ENCODE assay signal across 9 cellular contexts in genomic region chr10:33365871-33366411, GRCh38. TPM values are rescaled to one million over a fixed set of nuclear protein-coding genes. Genes with fewer than 3 reads are reported as not detected.
DNase-seq lines count a peak whose midpoint lies in the region; ATAC-seq and TF ChIP-seq lines count a peak whose summit lies in the region.
"Had no signal": no experiment of that assay in that cellular context is flagged by ENCODE, and none has a peak within 500 bp of the region (broad histone marks: within the 10 kb centered on the region; RNA-seq: fewer than 3 reads in every experiment).

No MANE protein-coding gene starts in this region.

- DNase-seq in BJ (ENCODE audit: low read depth) (peak; percentile 94), HT-29 (ENCODE audit: low spot score) (peak; percentile 14), kidney epithelial cell (ENCODE audit: low read depth) (peak; percentile 97), head of caudate nucleus (no peak), cardiac septum (ENCODE audit: low spot score) (no peak)
- peak; percentile 41 for DNase-seq in activated CD4-positive, alpha-beta memory T cell treated with anti-CD3 and anti-CD28 coated beads, Interleukin-2, amount 10 ng/mL, durations not matched to agents 7 days and 5 days
- DNase-seq: activated B cell treated with CpG ODN at 0.5 μM for 24 hours had no signal

- H3K27ac Mint-ChIP-seq in activated CD4-positive, alpha-beta memory T cell treated with anti-CD3 and anti-CD28 coated beads, Interleukin-2, amount 10 ng/mL, durations not matched to agents 7 days and 5 days = peak overlapping the region; percentile 75
- H3K27ac Mint-ChIP-seq: activated B cell treated with CpG ODN at 0.5 μM for 24 hours had no signal

- peaks cover 3% of the 10 kb centered on the region for H3K27me3 Mint-ChIP-seq in activated CD4-positive, alpha-beta memory T cell treated with anti-CD3 and anti-CD28 coated beads, Interleukin-2, amount 10 ng/mL, durations not matched to agents 7 days and 5 days
- H3K27me3 Mint-ChIP-seq: activated B cell treated with CpG ODN at 0.5 μM for 24 hours had no signal

- peaks cover 33% of the 10 kb centered on the region for H3K9me3 Mint-ChIP-seq in activated CD4-positive, alpha-beta memory T cell treated with anti-CD3 and anti-CD28 coated beads, Interleukin-2, amount 10 ng/mL, durations not matched to agents 7 days and 5 days

- CTCF ChIA-PET in BJ (lab: Yijun Ruan, JAX) = interaction anchor here (0.6 to 1.5 kb wide), 3 partner anchors 10 to 87 kb away, joined by 3 to 4 read pairs (median 4); no protein-coding TSS in a partner anchor
- CTCF ChIA-PET in activated CD4-positive, alpha-beta memory T cell treated with anti-CD3 and anti-CD28 coated beads, Interleukin-2, amount 10 ng/mL, durations not matched to agents 7 days and 5 days (lab: Charles Lee) = no interaction called here

- H3K36me3 ChIP-seq in BJ (ENCODE audit: control insufficient read depth, insufficient read depth, low read length) (no peaks in the 10 kb centered on the region), kidney epithelial cell (ENCODE audit: control insufficient read depth, insufficient read depth, low read length) (no peaks in the 10 kb centered on the region)

- ATAC-seq in GM21723 (IDR thresholded peaks at IDR 0.05; ENCODE audit: unreplicated experiment) (no peak), GM19328 (IDR thresholded peaks at IDR 0.05; ENCODE audit: unreplicated experiment) (no peak)

- H3K36me3 Mint-ChIP-seq in activated CD4-positive, alpha-beta memory T cell treated with anti-CD3 and anti-CD28 coated beads, Interleukin-2, amount 10 ng/mL, durations not matched to agents 7 days and 5 days (ENCODE audit: low read depth) = peaks cover 10% of the 10 kb centered on the region

- H3K4me3 Mint-ChIP-seq in activated CD4-positive, alpha-beta memory T cell treated with anti-CD3 and anti-CD28 coated beads, Interleukin-2, amount 10 ng/mL, durations not matched to agents 7 days and 5 days = no peak overlapping the region
- H3K4me3 Mint-ChIP-seq: activated B cell treated with CpG ODN at 0.5 μM for 24 hours had no signal

- intact Hi-C loops in head of caudate nucleus (cut with DNase I) (no loop called here), cardiac septum (cut with DNase I) (no loop called here)

- H3K27me3 ChIP-seq in BJ (ENCODE audit: control insufficient read depth, insufficient read depth, low read length) (no peaks in the 10 kb centered on the region), kidney epithelial cell (ENCODE audit: control insufficient read depth, insufficient read depth, low read length) (no peaks in the 10 kb centered on the region)

- TF ChIP-seq CTCF in BJ (IDR thresholded peaks at IDR 0.05; ENCODE audit: insufficient read depth, low read depth, low read length) (no peak), kidney epithelial cell (IDR thresholded peaks at IDR 0.05; ENCODE audit: insufficient read depth, low read length, poor library complexity, severe bottlenecking) (no peak)

- POLR2A ChIA-PET in BJ (lab: Charles Lee) = no interaction called here
- POLR2A ChIA-PET in activated CD4-positive, alpha-beta memory T cell treated with anti-CD3 and anti-CD28 coated beads, Interleukin-2, amount 10 ng/mL, durations not matched to agents 7 days and 5 days (lab: Charles Lee) = no interaction called here

- H3K4me3 ChIP-seq in BJ (ENCODE audit: low read depth, low read length) (no peak overlapping the region), kidney epithelial cell (ENCODE audit: low read depth, low read length) (no peak overlapping the region)

- H3K4me1 Mint-ChIP-seq in activated CD4-positive, alpha-beta memory T cell treated with anti-CD3 and anti-CD28 coated beads, Interleukin-2, amount 10 ng/mL, durations not matched to agents 7 days and 5 days = peaks cover 37% of the 10 kb centered on the region
- H3K4me1 Mint-ChIP-seq: activated B cell treated with CpG ODN at 0.5 μM for 24 hours had no signal

RNA-seq across cellular contexts. Expression of gene NRP1, which starts 31.5 kb away (rescaled TPM):
- 141 and 165 TPM in 2 replicates for polyA plus RNA-seq in BJ (2011; rRNA removed)
- 150 and 187 TPM in 2 replicates for polyA minus RNA-seq in BJ (2011; rRNA and poly(A)+ RNA removed)
- 9.1 and 15.7 TPM in 2 replicates for total RNA-seq in HT-29 (2014; rRNA removed; shearing (Covaris generic))
- 1 to 10 TPM; 2.0 to 2.6 TPM for total RNA-seq in activated CD4-positive, alpha-beta memory T cell treated with anti-CD3 and anti-CD28 coated beads, Interleukin-2, amount 10 ng/mL, durations not matched to agents 7 days and 5 days
- total RNA-seq in kidney epithelial cell (72.6 and 81.2 TPM in 2 replicates), cardiac septum (138 TPM)
- total RNA-seq: activated B cell treated with CpG ODN at 0.5 μM for 24 hours had no signal

Comparison
In these comparisons a context has a peak if more than half of its experiments do, and no peak if none do; other contexts are left out.
1. DNase-seq: peak in BJ (single experiment), HT-29 (single experiment), activated CD4-positive, alpha-beta memory T cell treated with anti-CD3 and anti-CD28 coated beads, Interleukin-2, amount 10 ng/mL, durations not matched to agents 7 days and 5 days (single experiment) and kidney epithelial cell (single experiment); none in head of caudate nucleus (0 of 42) and cardiac septum (single experiment).